8 cellular contexts compared by ENCODE assay signal in genomic region chr1:205430631-205431305, GRCh38. TPM values are rescaled to one million over a fixed set of nuclear protein-coding genes. Genes with fewer than 3 reads are reported as not detected.
DNase-seq lines count a peak whose midpoint lies in the region; ATAC-seq and TF ChIP-seq lines count a peak whose summit lies in the region.

No MANE protein-coding gene starts in this region.

- POLR2A ChIA-PET in naive thymus-derived CD8-positive, alpha-beta T cell (lab: Charles Lee) = interaction anchor here (1.1 to 1.5 kb wide), 2 partner anchors 11 to 54 kb away, joined by 3 read pairs; no protein-coding TSS in a partner anchor

- H3K27me3 ChIP-seq in stomach = peaks cover 0 to 55% (median 10%) of the 10 kb centered on the region in 3 donors

- peak; percentile 71 for TF ChIP-seq CTCF in GM12864 (IDR thresholded peaks at IDR 0.05; ENCODE audit: low read depth, low read length, missing control alignments)
- peak in 5 of 7 experiments; percentile 62 to 86 (median 70) for TF ChIP-seq CTCF in stomach (IDR thresholded peaks at IDR 0.05)

- H3K9me3 Mint-ChIP-seq in naive thymus-derived CD8-positive, alpha-beta T cell = no peaks in the 10 kb centered on the region

- H3K4me1 ChIP-seq in stomach = peaks cover 8 to 11% (median 10%) of the 10 kb centered on the region in 4 donors

- DNase-seq in GM12864 (ENCODE audit: low read depth) (peak; percentile 3), NCI-H526 treated with DMSO at 0.1 percent for 48 hours (lab: John Stamatoyannopoulos, UW) (peak; percentile 5), fibroblast of peridontal ligament (ENCODE audit: extremely low read depth) (peak; percentile 29), stomach (peak; percentile 71)
- peak; percentile 11 to 37 for DNase-seq in activated T-helper 1 cell treated with anti-CD3 and anti-CD28 coated beads, Interleukin-2, amount 50 U/mL, for 16 hours (ENCODE audit: low read depth in 1 of 2, low spot score in 1 of 2)
- DNase-seq in naive thymus-derived CD8-positive, alpha-beta T cell = peak; percentile 41 to 78 (median 61)

- WGBS in stomach, 5 donors = 3 to 8% (median 4%) methylated on average over 19 to 36 of the region's 36 CpGs

- peaks cover 6 to 23% (median 11%) of the 10 kb centered on the region in 4 donors for H3K4me1 Mint-ChIP-seq in naive thymus-derived CD8-positive, alpha-beta T cell

- intact Hi-C loops in stomach (cut with DNase I; ENCODE audit: low total_unique reads) = no loop called here

- no peak for TF ChIP-seq POLR2A in stomach (IDR thresholded peaks at IDR 0.05)

- H3K36me3 ChIP-seq in stomach = no peaks in the 10 kb centered on the region

- peak overlapping the region; percentile 76 to 90 (median 87) for H3K4me3 Mint-ChIP-seq in naive thymus-derived CD8-positive, alpha-beta T cell

- peak overlapping the region in 1 of 5 donors; percentile 50 for H3K27ac ChIP-seq in stomach

- H3K4me3 ChIP-seq in GM12864 (ENCODE audit: low read depth, low read length) (no peak overlapping the region), stomach (peak overlapping the region; percentile 49 to 60 (median 54))

- H3K36me3 Mint-ChIP-seq in naive thymus-derived CD8-positive, alpha-beta T cell = no peaks in the 10 kb centered on the region

- no peak for TF ChIP-seq EP300 in stomach (IDR thresholded peaks at IDR 0.05)

- peak; percentile 84 to 87 for ATAC-seq in naive thymus-derived CD8-positive, alpha-beta T cell
- ATAC-seq in HG02642 (IDR thresholded peaks at IDR 0.05; ENCODE audit: poor library complexity, unreplicated experiment) (no peak), HG03280 (IDR thresholded peaks at IDR 0.05; ENCODE audit: unreplicated experiment) (no peak)

- peak overlapping the region; percentile 33 to 89 (median 62) for H3K27ac Mint-ChIP-seq in naive thymus-derived CD8-positive, alpha-beta T cell

- no peaks in the 10 kb centered on the region for H3K9me3 ChIP-seq in stomach

- peaks cover 0 to 24% (median 12%) of the 10 kb centered on the region in 5 donors for H3K27me3 Mint-ChIP-seq in naive thymus-derived CD8-positive, alpha-beta T cell

RNA-seq across cellular contexts. Expression of gene LEMD1, which starts 8.9 kb away (rescaled TPM):
- not detected for total RNA-seq in naive thymus-derived CD8-positive, alpha-beta T cell
- polyA plus RNA-seq in naive thymus-derived CD8-positive, alpha-beta T cell = not detected
- not detected for total RNA-seq in stomach
- 1 to 10 TPM in 2 of 3 donors, under 1 TPM in 1; 0.95 to 3.7 (median 1.7) TPM for polyA plus RNA-seq in stomach

RNA-seq across cellular contexts. Expression of gene BLACAT1, which starts 25.1 kb away (rescaled TPM):
- total RNA-seq in naive thymus-derived CD8-positive, alpha-beta T cell = under 1 TPM; 0.11 to 0.31 TPM
- not detected for polyA plus RNA-seq in naive thymus-derived CD8-positive, alpha-beta T cell
- under 1 TPM in 1 of 5 donors, not detected in 4; 0.37 TPM for total RNA-seq in stomach
- polyA plus RNA-seq in stomach = under 1 TPM in 1 of 3 donors, not detected in 2; 0.43 TPM

Comparison
In these comparisons a context has a peak if more than half of its experiments do, and no peak if none do; other contexts are left out.
1. DNase-seq: peak in every context shown above with its lines; median percentile 71 in stomach; 61 in naive thymus-derived CD8-positive, alpha-beta T cell; 29 in fibroblast of peridontal ligament; 24 in activated T-helper 1 cell treated with anti-CD3 and anti-CD28 coated beads, Interleukin-2, amount 50 U/mL, for 16 hours; 5 in NCI-H526 treated with DMSO at 0.1 percent for 48 hours; 3 in GM12864.
2. ATAC-seq: peak in naive thymus-derived CD8-positive, alpha-beta T cell (2 of 2); none in HG02642 (single experiment) and HG03280 (single experiment).